In genomic region chr1:39901486-39902120, GRCh38 we compare ENCODE assay signal across 8 cellular contexts. TPM values are rescaled to one million over a fixed set of nuclear protein-coding genes. Genes with fewer than 3 reads are reported as not detected.
DNase-seq lines count a peak whose midpoint lies in the region; ATAC-seq and TF ChIP-seq lines count a peak whose summit lies in the region.

Gene MYCL, minus strand, starts transcription at chr1:39901917. Its CDS starts 483 bp downstream, at chr1:39901434.

- peak within 1 kb of the TSS; percentile 60 for H3K4me3 Mint-ChIP-seq in activated CD8-positive, alpha-beta memory T cell treated with anti-CD3 and anti-CD28 coated beads, Interleukin-2, amount 10 ng/mL, durations not matched to agents 7 days and 5 days

- TF ChIP-seq CTCF in BJ (IDR thresholded peaks at IDR 0.05; ENCODE audit: insufficient read depth, low read depth, low read length): no peak

- peak within 1 kb of the TSS; percentile 55 for H3K4me3 ChIP-seq in BJ (ENCODE audit: low read depth, low read length)

- H3K27ac Mint-ChIP-seq in activated CD8-positive, alpha-beta memory T cell treated with anti-CD3 and anti-CD28 coated beads, Interleukin-2, amount 10 ng/mL, durations not matched to agents 7 days and 5 days: no peak within 1 kb of the TSS

- H3K36me3 Mint-ChIP-seq in activated CD8-positive, alpha-beta memory T cell treated with anti-CD3 and anti-CD28 coated beads, Interleukin-2, amount 10 ng/mL, durations not matched to agents 7 days and 5 days: no peaks in the 10 kb centered on the region

- H3K9me3 Mint-ChIP-seq in activated CD8-positive, alpha-beta memory T cell treated with anti-CD3 and anti-CD28 coated beads, Interleukin-2, amount 10 ng/mL, durations not matched to agents 7 days and 5 days (ENCODE audit: low read depth): no peaks in the 10 kb centered on the region

- peak; percentile 50 for TF ChIP-seq POLR2A in GM19099 (IDR thresholded peaks at IDR 0.05; ENCODE audit: extremely low read depth, insufficient read length, low read depth)

- peaks cover 7% of the 10 kb centered on the region for H3K4me1 Mint-ChIP-seq in activated CD8-positive, alpha-beta memory T cell treated with anti-CD3 and anti-CD28 coated beads, Interleukin-2, amount 10 ng/mL, durations not matched to agents 7 days and 5 days

- peaks cover 74% of the 10 kb centered on the region for H3K27me3 Mint-ChIP-seq in activated CD8-positive, alpha-beta memory T cell treated with anti-CD3 and anti-CD28 coated beads, Interleukin-2, amount 10 ng/mL, durations not matched to agents 7 days and 5 days

- ATAC-seq in HG03342 (IDR thresholded peaks at IDR 0.05; ENCODE audit: unreplicated experiment): peak; percentile 81
- ATAC-seq in activated CD8-positive, alpha-beta memory T cell treated with anti-CD3 and anti-CD28 coated beads, Interleukin-2, amount 10 ng/mL, durations not matched to agents 7 days and 5 days: peak; percentile 89

- CTCF ChIA-PET in BJ (lab: Yijun Ruan, JAX): interaction anchor here (0.7 to 8.9 kb wide), 24 partner anchors 8 to 285 kb away, joined by 3 to 112 read pairs (median 6); no protein-coding TSS in a partner anchor
- CTCF ChIA-PET in activated CD8-positive, alpha-beta memory T cell treated with anti-CD3 and anti-CD28 coated beads, Interleukin-2, amount 10 ng/mL, durations not matched to agents 7 days and 5 days (lab: Charles Lee): interaction anchor here (0.6 to 4.1 kb wide), 34 partner anchors 9 to 304 kb away, joined by 3 to 33 read pairs (median 6); partner anchors contain the start of genes CAP1, MFSD2A and TRIT1

- H3K27ac ChIP-seq in epithelial cell of prostate: peak within 1 kb of the TSS; percentile 50

- DNase-seq in BJ (ENCODE audit: low read depth): no peak
- peak; percentile 67 to 79 for DNase-seq in NOMO-1 (lab: John Stamatoyannopoulos, UW; ENCODE audit: unreplicated experiment in 2 of 2)
- DNase-seq in activated CD8-positive, alpha-beta memory T cell treated with anti-CD3 and anti-CD28 coated beads, Interleukin-2, amount 10 ng/mL, durations not matched to agents 7 days and 5 days: peak; percentile 83
- no peak for DNase-seq in epithelial cell of prostate (ENCODE audit: low read depth, low spot score)
- peak; percentile 87 for DNase-seq in mucosa of gallbladder (ENCODE audit: low spot score)
- peak; percentile 16 to 18 for DNase-seq in stimulated activated CD8-positive, alpha-beta memory T cell treated with anti-CD3 and anti-CD28 coated beads, Interleukin-7, amount 100 ng/mL, for 1 hour (ENCODE audit: low read depth in 2 of 2)

- no peaks in the 10 kb centered on the region for H3K36me3 ChIP-seq in BJ (ENCODE audit: control insufficient read depth, insufficient read depth, low read length)

- peaks cover 14% of the 10 kb centered on the region for H3K27me3 ChIP-seq in BJ (ENCODE audit: control insufficient read depth, insufficient read depth, low read length)

- POLR2A ChIA-PET in BJ (lab: Charles Lee): interaction anchor here (0.6 kb wide), 1 partner anchor 76 kb away, joined by 6 read pairs; no protein-coding TSS in a partner anchor

RNA-seq across cellular contexts. Expression of gene MYCL, which starts in this region (rescaled TPM):
- 0.22 TPM in 2 replicates for polyA plus RNA-seq in BJ (2011; rRNA removed)
- 0.14 TPM in 1 of 2 replicates, not detected in the other for polyA minus RNA-seq in BJ (2011; rRNA and poly(A)+ RNA removed)
- under 1 TPM; 0.12 to 0.26 TPM for total RNA-seq in activated CD8-positive, alpha-beta memory T cell treated with anti-CD3 and anti-CD28 coated beads, Interleukin-2, amount 10 ng/mL, durations not matched to agents 7 days and 5 days
- 4.4 TPM for total RNA-seq in mucosa of gallbladder

Comparison
In these comparisons a context has a peak if more than half of its experiments do, and no peak if none do; other contexts are left out.
1. Peak in DNase-seq and ATAC-seq in activated CD8-positive, alpha-beta memory T cell treated with anti-CD3 and anti-CD28 coated beads, Interleukin-2, amount 10 ng/mL, durations not matched to agents 7 days and 5 days; RNA of the gene not detected or under 1 TPM.
2. DNase-seq: peak in NOMO-1 (2 of 2), mucosa of gallbladder (single experiment) and stimulated activated CD8-positive, alpha-beta memory T cell treated with anti-CD3 and anti-CD28 coated beads, Interleukin-7, amount 100 ng/mL, for 1 hour (2 of 2); none in BJ (single experiment) and epithelial cell of prostate (single experiment).